Comparison of ENCODE assay signal across 1 cellular context in the genomic region with DNA sequence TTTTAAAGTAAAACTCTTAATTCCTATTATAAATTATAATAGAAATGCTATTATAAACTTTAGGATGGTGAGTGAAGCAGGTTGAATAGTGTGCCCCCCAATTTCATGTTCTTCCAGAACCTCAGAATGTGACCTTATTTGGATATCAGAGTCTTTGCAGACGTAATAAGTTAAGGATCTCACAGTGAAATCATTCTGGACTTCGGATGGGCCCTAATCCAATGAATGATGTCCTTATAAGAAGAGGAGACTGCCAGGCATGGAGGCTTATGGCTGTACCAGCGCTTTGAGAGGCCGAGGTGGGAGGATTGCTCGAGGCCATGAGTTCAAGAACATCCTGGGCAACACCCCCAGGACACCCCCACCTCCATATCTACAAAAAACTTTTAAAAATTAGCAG.
TF ChIP-seq lines count a peak whose summit lies in the region.

No MANE protein-coding gene starts in this region.

TF ChIP-seq in K562, 482 proteins besides CTCF, POLR2A, EP300 and RAD21:
- 0 out of 2 replicates have a peak, but pooled peaks have one; percentile 54 for TF ChIP-seq CUX1 (CRISPR knock-in tag; IDR thresholded peaks at IDR 0.05)
- no peak for TF ChIP-seq ATF1 (CRISPR knock-in tag; IDR thresholded peaks at IDR 0.05)
- TF ChIP-seq ATF1 (tag; IDR thresholded peaks at IDR 0.05) = no peak
- TF ChIP-seq ZBTB11 (CRISPR knock-in tag; IDR thresholded peaks at IDR 0.05) = 0 out of 6 replicates have a peak, but pooled peaks of 1 of the 3 experiments have one; percentile 7
